In the genomic region with DNA sequence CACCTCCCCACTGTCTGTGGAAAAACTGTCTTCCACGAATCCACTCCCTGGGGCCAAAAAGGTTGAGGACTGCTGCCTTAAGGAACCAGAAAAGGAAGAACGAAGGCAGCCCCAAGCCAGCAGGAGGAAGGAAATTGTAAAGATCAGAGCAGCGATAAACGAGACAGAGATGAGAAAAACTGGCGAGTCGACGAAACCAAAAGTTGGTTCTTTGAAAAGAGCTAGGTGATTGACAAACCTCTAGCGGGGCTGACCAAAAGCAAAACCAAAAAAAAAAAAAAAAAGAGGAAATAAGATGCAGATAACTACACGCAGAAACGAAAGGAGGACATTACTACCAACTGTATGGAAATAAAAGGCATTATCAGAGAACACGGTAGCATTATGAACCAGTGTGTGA, we compare ENCODE assay signal across 1 cellular context.
TF ChIP-seq lines count a peak whose summit lies in the region.

No MANE protein-coding gene starts in this region.

TF ChIP-seq in GM12878, 131 proteins besides CTCF, POLR2A, EP300 and RAD21 (continued from another document and continues in another):
- TF ChIP-seq ZNF592 (IDR thresholded peaks at IDR 0.05) (no peak), TAF1 (IDR thresholded peaks at IDR 0.05; ENCODE audit: borderline replicate concordance, low read depth, low read length) (no peak), YBX1 (IDR thresholded peaks at IDR 0.05) (no peak), DPF2 (IDR thresholded peaks at IDR 0.05) (peak; percentile 32; the same call in 1 of the 2 replicates), CHD1 (IDR thresholded peaks at IDR 0.05; ENCODE audit: low read depth, low read length) (no peak), MLLT1 (IDR thresholded peaks at IDR 0.05) (peak; percentile 93), TCF12 (IDR thresholded peaks at IDR 0.05; ENCODE audit: low read depth, low read length) (peak; percentile 74; the same call in 1 of the 2 replicates), BHLHE40 (IDR thresholded peaks at IDR 0.05; ENCODE audit: borderline replicate concordance in 1 of 2, low read depth in 2 of 2, low read length in 1 of 2) (peak in 1 of 2 experiments; percentile 32; a peak in 1 of 4 replicates), PML (IDR thresholded peaks at IDR 0.05; ENCODE audit: low read length) (0 out of 2 replicates have a peak, but pooled peaks have one; percentile 39), SREBF2 (IDR thresholded peaks at IDR 0.05; ENCODE audit: low read length) (no peak), JUND (IDR thresholded peaks at IDR 0.05; ENCODE audit: low read depth, low read length) (peak; percentile 63; the same call in 1 of the 2 replicates), JUNB (IDR thresholded peaks at IDR 0.05) (peak; percentile 87), MEF2B (IDR thresholded peaks at IDR 0.05; ENCODE audit: partially characterized antibody, poor library complexity, severe bottlenecking) (peak; percentile 47), HDGF (IDR thresholded peaks at IDR 0.05) (no peak), RAD51 (IDR thresholded peaks at IDR 0.05) (0 out of 2 replicates have a peak, but pooled peaks have one; percentile 6), EED (IDR thresholded peaks at IDR 0.05; ENCODE audit: low read depth) (peak; percentile 59), YY1 (IDR thresholded peaks at IDR 0.05; ENCODE audit: low read depth, low read length) (peak; percentile 27; the same call in 1 of the 2 replicates), STAT1 (conservative IDR thresholded peaks at IDR 0.05) (no peak), ATF7 (IDR thresholded peaks at IDR 0.05; ENCODE audit: low read depth) (peak; percentile 93), ZSCAN29 (IDR thresholded peaks at IDR 0.05) (no peak), MYB (IDR thresholded peaks at IDR 0.05; ENCODE audit: borderline replicate concordance, low read depth, low read length) (no peak), ZBTB11 (CRISPR knock-in tag; IDR thresholded peaks at IDR 0.05) (no peak), BCL3 (IDR thresholded peaks at IDR 0.05; ENCODE audit: borderline replicate concordance, insufficient read depth, low read depth, low read length, poor library complexity, severe bottlenecking) (peak; percentile 50), NR2F1 (conservative IDR thresholded peaks at IDR 0.05) (no peak), KDM1A (IDR thresholded peaks at IDR 0.05; ENCODE audit: borderline replicate concordance) (no peak), PBX3 (IDR thresholded peaks at IDR 0.05; ENCODE audit: insufficient replicate concordance, low read depth, low read length) (peak; percentile 67), ZNF384 (IDR thresholded peaks at IDR 0.05; ENCODE audit: borderline replicate concordance, low read depth, low read length) (peak; percentile 98), RUNX3 (IDR thresholded peaks at IDR 0.05; ENCODE audit: low read length) (peak; percentile 87), NFIC (IDR thresholded peaks at IDR 0.05; ENCODE audit: low read depth, low read length) (peak; percentile 79), ZNF207 (IDR thresholded peaks at IDR 0.05; ENCODE audit: borderline replicate concordance) (no peak), BCL11A (IDR thresholded peaks at IDR 0.05; ENCODE audit: low read depth, low read length) (peak; percentile 69; the same call in 1 of the 2 replicates), RELB (IDR thresholded peaks at IDR 0.05; ENCODE audit: low read depth) (peak; percentile 87)
- TF ChIP-seq, protein P1, sequence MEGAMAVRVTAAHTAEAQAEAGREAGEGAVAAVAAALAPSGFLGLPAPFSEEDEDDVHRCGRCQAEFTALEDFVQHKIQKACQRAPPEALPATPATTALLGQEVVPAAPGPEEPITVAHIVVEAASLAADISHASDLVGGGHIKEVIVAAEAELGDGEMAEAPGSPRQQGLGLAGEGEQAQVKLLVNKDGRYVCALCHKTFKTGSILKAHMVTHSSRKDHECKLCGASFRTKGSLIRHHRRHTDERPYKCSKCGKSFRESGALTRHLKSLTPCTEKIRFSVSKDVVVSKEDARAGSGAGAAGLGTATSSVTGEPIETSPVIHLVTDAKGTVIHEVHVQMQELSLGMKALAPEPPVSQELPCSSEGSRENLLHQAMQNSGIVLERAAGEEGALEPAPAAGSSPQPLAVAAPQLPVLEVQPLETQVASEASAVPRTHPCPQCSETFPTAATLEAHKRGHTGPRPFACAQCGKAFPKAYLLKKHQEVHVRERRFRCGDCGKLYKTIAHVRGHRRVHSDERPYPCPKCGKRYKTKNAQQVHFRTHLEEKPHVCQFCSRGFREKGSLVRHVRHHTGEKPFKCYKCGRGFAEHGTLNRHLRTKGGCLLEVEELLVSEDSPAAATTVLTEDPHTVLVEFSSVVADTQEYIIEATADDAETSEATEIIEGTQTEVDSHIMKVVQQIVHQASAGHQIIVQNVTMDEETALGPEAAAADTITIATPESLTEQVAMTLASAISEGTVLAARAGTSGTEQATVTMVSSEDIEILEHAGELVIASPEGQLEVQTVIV (IDR thresholded peaks at IDR 0.05; ENCODE audit: borderline replicate concordance, partially characterized antibody), result no peak
- TF ChIP-seq, protein P2, sequence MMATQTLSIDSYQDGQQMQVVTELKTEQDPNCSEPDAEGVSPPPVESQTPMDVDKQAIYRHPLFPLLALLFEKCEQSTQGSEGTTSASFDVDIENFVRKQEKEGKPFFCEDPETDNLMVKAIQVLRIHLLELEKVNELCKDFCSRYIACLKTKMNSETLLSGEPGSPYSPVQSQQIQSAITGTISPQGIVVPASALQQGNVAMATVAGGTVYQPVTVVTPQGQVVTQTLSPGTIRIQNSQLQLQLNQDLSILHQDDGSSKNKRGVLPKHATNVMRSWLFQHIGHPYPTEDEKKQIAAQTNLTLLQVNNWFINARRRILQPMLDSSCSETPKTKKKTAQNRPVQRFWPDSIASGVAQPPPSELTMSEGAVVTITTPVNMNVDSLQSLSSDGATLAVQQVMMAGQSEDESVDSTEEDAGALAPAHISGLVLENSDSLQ (IDR thresholded peaks at IDR 0.05), result peak; percentile 97
- TF ChIP-seq, protein P3, sequence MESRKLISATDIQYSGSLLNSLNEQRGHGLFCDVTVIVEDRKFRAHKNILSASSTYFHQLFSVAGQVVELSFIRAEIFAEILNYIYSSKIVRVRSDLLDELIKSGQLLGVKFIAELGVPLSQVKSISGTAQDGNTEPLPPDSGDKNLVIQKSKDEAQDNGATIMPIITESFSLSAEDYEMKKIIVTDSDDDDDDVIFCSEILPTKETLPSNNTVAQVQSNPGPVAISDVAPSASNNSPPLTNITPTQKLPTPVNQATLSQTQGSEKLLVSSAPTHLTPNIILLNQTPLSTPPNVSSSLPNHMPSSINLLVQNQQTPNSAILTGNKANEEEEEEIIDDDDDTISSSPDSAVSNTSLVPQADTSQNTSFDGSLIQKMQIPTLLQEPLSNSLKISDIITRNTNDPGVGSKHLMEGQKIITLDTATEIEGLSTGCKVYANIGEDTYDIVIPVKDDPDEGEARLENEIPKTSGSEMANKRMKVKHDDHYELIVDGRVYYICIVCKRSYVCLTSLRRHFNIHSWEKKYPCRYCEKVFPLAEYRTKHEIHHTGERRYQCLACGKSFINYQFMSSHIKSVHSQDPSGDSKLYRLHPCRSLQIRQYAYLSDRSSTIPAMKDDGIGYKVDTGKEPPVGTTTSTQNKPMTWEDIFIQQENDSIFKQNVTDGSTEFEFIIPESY (IDR thresholded peaks at IDR 0.05), result no peak
